ENCODE assay signal across 34 cellular contexts in genomic region chr11:83150450-83150849, GRCh38.
"Had no signal": no experiment of that assay in that cellular context is flagged by ENCODE, and none has a peak within 500 bp of the region (broad histone marks: within the 10 kb centered on the region; RNA-seq: fewer than 3 reads in every experiment).

No MANE protein-coding gene starts in this region.

- H3K4me3 Mint-ChIP-seq: activated B cell treated with CpG ODN at 0.5 μM for 24 hours; activated CD4-positive, alpha-beta T cell treated with anti-CD3 and anti-CD28 coated beads, Interleukin-2, amount 10 ng/mL, durations not matched to agents 24 days and 14 days; activated CD8-positive, alpha-beta T cell treated with anti-CD3 and anti-CD28 coated beads for 36 hours; activated naive CD8-positive, alpha-beta T cell treated with anti-CD3 and anti-CD28 coated beads for 36 hours; activated T-cell treated with anti-CD3 and anti-CD28 coated beads, Interleukin-2, amount 50 U/mL, for 72 hours; activated T-helper 17 cell treated with anti-CD3 and anti-CD28 coated beads, Interleukin-2, amount 50 U/mL, for 72 hours had no signal

- H3K36me3 Mint-ChIP-seq: activated naive CD8-positive, alpha-beta T cell treated with anti-CD3 and anti-CD28 coated beads for 36 hours had no signal

- H3K4me1 Mint-ChIP-seq: activated T-helper 17 cell treated with anti-CD3 and anti-CD28 coated beads, Interleukin-2, amount 50 U/mL, for 72 hours had no signal

- DNase-seq: activated B cell treated with CpG ODN at 0.5 μM for 24 hours; activated CD4-positive, alpha-beta T cell treated with anti-CD3 and anti-CD28 coated beads, Interleukin-2, amount 10 ng/mL, durations not matched to agents 24 days and 14 days; activated CD4-positive, alpha-beta T cell treated with anti-CD3 and anti-CD28 coated beads, Interleukin-2, amount 50 U/mL, for 4 hours; activated CD4-positive, CD25-positive, alpha-beta regulatory T cell treated with anti-CD3 and anti-CD28 coated beads, Interleukin-2, amount 50 U/mL, for 72 hours; activated CD8-positive, alpha-beta T cell treated with anti-CD3 and anti-CD28 coated beads for 36 hours; activated effector memory CD4-positive, alpha-beta T cell treated with anti-CD3 and anti-CD28 coated beads, Interleukin-2, amount 50 U/mL, for 16 hours; activated naive CD4-positive, alpha-beta T cell; activated naive CD4-positive, alpha-beta T cell treated with anti-CD3 and anti-CD28 coated beads, Interleukin-2, amount 50 U/mL, for 16 hours; activated naive CD8-positive, alpha-beta T cell treated with anti-CD3 and anti-CD28 coated beads for 36 hours; activated T-cell treated with anti-CD3 and anti-CD28 coated beads, Interleukin-2, amount 50 U/mL, for 1 hour; activated T-cell treated with anti-CD3 and anti-CD28 coated beads, Interleukin-2, amount 50 U/mL, for 72 hours; amniotic stem cell; aorta; brain microvascular endothelial cell; central memory CD4-positive, alpha-beta T cell; Kasumi-1; MG63; NCI-H1048; NCI-H1105 treated with DMSO at 0.1 percent for 48 hours; NCI-H1436; NCI-H1694; NCI-H2029; NCI-H510A; NCI-H526; NCI-H748 treated with DMSO at 0.1 percent for 48 hours; NK-92 treated with Interleukin-12 subunit alpha and Interleukin-12 subunit beta, amount 100 ng/mL, for 24 hours; OCI-M1; Right ventricle myocardium superior; SW 1271; T-helper 1 cell; T-helper 9 cell had no signal

- H3K27me3 Mint-ChIP-seq: activated B cell treated with CpG ODN at 0.5 μM for 24 hours; activated CD8-positive, alpha-beta T cell treated with anti-CD3 and anti-CD28 coated beads for 36 hours; activated naive CD8-positive, alpha-beta T cell treated with anti-CD3 and anti-CD28 coated beads for 36 hours; activated T-helper 17 cell treated with anti-CD3 and anti-CD28 coated beads, Interleukin-2, amount 50 U/mL, for 72 hours had no signal

- H3K36me3 ChIP-seq: brain microvascular endothelial cell, MG63 had no signal

- H3K27ac Mint-ChIP-seq: activated B cell treated with CpG ODN at 0.5 μM for 24 hours; activated CD4-positive, alpha-beta T cell treated with anti-CD3 and anti-CD28 coated beads, Interleukin-2, amount 10 ng/mL, durations not matched to agents 24 days and 14 days; activated CD8-positive, alpha-beta T cell treated with anti-CD3 and anti-CD28 coated beads for 36 hours; activated naive CD8-positive, alpha-beta T cell treated with anti-CD3 and anti-CD28 coated beads for 36 hours; activated T-cell treated with anti-CD3 and anti-CD28 coated beads, Interleukin-2, amount 50 U/mL, for 72 hours; activated T-helper 17 cell treated with anti-CD3 and anti-CD28 coated beads, Interleukin-2, amount 50 U/mL, for 72 hours had no signal

- H3K27me3 ChIP-seq: brain microvascular endothelial cell, MG63 had no signal

- H3K27ac ChIP-seq: brain microvascular endothelial cell, SK-N-MC, VCaP had no signal

- H3K9me3 Mint-ChIP-seq: activated B cell treated with CpG ODN at 0.5 μM for 24 hours; activated CD4-positive, alpha-beta T cell treated with anti-CD3 and anti-CD28 coated beads, Interleukin-2, amount 10 ng/mL, durations not matched to agents 24 days and 14 days; activated CD8-positive, alpha-beta T cell treated with anti-CD3 and anti-CD28 coated beads for 36 hours; activated naive CD8-positive, alpha-beta T cell treated with anti-CD3 and anti-CD28 coated beads for 36 hours; activated T-cell treated with anti-CD3 and anti-CD28 coated beads, Interleukin-2, amount 50 U/mL, for 72 hours; activated T-helper 17 cell treated with anti-CD3 and anti-CD28 coated beads, Interleukin-2, amount 50 U/mL, for 72 hours had no signal

- ATAC-seq: activated CD8-positive, alpha-beta T cell treated with anti-CD3 and anti-CD28 coated beads for 36 hours; activated T-helper 17 cell treated with anti-CD3 and anti-CD28 coated beads, Interleukin-2, amount 50 U/mL, for 72 hours had no signal

- H3K9me3 ChIP-seq: MG63 had no signal

- H3K4me3 ChIP-seq: MG63, SK-N-MC had no signal
